Comparison of ENCODE assay signal across 1 cellular context in the genomic region with DNA sequence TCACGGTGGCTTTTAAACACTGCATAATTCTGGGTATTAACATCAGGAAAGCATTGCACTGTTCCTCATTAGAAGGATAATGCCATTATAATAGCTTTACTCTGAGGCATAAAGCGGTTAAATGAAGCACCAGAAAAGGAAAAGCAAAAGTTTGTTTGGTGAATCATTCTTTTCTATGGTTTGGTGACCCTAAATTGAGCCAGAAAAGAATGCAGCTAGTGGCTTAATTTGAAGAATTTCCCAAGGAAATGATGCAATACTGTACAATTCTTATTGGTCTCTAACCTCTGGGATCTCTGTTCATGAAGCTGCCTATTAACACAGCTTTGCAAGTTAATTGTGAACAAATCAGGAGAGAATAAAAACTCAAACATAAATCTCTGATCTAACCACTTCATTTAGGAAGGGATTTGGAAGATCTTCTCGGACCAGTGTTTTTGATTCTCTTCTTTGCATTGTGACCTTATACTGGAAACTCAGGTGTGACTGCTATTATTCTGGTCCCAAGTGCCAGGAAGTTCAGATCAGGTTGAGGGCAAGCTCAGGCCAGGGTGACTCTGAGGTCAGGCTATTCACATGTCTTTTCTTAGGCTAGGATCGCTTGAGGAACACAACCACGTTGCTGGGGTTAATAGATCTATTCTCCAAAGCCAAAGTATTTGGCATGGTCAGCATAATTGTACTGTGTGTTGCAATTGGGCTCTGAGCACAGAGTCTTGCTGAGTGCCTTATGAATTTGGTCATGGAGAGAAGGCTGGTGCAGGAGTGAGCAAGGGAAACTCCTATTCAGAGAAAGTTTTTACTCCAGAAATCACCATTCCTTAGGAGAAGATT.
A peak's percentile ranks its signal among the peaks of the same experiment; 100 is the strongest.
TF ChIP-seq lines count a peak whose summit lies in the region.

No MANE protein-coding gene starts in this region.

TF ChIP-seq in K562, 482 proteins besides CTCF, POLR2A, EP300 and RAD21 (continued from another document and continues in another):
- TF ChIP-seq, protein P1, sequence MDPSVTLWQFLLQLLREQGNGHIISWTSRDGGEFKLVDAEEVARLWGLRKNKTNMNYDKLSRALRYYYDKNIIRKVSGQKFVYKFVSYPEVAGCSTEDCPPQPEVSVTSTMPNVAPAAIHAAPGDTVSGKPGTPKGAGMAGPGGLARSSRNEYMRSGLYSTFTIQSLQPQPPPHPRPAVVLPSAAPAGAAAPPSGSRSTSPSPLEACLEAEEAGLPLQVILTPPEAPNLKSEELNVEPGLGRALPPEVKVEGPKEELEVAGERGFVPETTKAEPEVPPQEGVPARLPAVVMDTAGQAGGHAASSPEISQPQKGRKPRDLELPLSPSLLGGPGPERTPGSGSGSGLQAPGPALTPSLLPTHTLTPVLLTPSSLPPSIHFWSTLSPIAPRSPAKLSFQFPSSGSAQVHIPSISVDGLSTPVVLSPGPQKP (CRISPR knock-in tag; IDR thresholded peaks at IDR 0.05), result no peak
- no peak for TF ChIP-seq BHLHE40 (IDR thresholded peaks at IDR 0.05; ENCODE audit: low read length)
- no peak for TF ChIP-seq MYNN (IDR thresholded peaks at IDR 0.05)
- TF ChIP-seq MYNN (CRISPR knock-in tag; IDR thresholded peaks at IDR 0.05), result no peak
- TF ChIP-seq BDP1 (IDR thresholded peaks at IDR 0.05; ENCODE audit: insufficient read depth, insufficient read length), result no peak
- TF ChIP-seq, protein P2, sequence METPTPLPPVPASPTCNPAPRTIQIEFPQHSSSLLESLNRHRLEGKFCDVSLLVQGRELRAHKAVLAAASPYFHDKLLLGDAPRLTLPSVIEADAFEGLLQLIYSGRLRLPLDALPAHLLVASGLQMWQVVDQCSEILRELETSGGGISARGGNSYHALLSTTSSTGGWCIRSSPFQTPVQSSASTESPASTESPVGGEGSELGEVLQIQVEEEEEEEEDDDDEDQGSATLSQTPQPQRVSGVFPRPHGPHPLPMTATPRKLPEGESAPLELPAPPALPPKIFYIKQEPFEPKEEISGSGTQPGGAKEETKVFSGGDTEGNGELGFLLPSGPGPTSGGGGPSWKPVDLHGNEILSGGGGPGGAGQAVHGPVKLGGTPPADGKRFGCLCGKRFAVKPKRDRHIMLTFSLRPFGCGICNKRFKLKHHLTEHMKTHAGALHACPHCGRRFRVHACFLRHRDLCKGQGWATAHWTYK (CRISPR knock-in tag; IDR thresholded peaks at IDR 0.05), result 0 out of 2 replicates have a peak, but pooled peaks have one; percentile 44
- TF ChIP-seq PURB (CRISPR knock-in tag; IDR thresholded peaks at IDR 0.05; ENCODE audit: low read depth), result no peak
- TF ChIP-seq ESRRB (CRISPR knock-in tag; IDR thresholded peaks at IDR 0.05; ENCODE audit: borderline replicate concordance), result no peak
- TF ChIP-seq PHF21A (IDR thresholded peaks at IDR 0.05; ENCODE audit: borderline replicate concordance, low read depth), result no peak
- TF ChIP-seq, protein P3, sequence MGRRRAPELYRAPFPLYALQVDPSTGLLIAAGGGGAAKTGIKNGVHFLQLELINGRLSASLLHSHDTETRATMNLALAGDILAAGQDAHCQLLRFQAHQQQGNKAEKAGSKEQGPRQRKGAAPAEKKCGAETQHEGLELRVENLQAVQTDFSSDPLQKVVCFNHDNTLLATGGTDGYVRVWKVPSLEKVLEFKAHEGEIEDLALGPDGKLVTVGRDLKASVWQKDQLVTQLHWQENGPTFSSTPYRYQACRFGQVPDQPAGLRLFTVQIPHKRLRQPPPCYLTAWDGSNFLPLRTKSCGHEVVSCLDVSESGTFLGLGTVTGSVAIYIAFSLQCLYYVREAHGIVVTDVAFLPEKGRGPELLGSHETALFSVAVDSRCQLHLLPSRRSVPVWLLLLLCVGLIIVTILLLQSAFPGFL (CRISPR knock-in tag; IDR thresholded peaks at IDR 0.05), result no peak
- TF ChIP-seq XRCC3 (IDR thresholded peaks at IDR 0.05), result no peak
- no peak for TF ChIP-seq MTA2 (IDR thresholded peaks at IDR 0.05; ENCODE audit: low read depth)
- TF ChIP-seq MXI1 (IDR thresholded peaks at IDR 0.05; ENCODE audit: low read depth, low read length), result no peak
- no peak for TF ChIP-seq NEUROD1 (IDR thresholded peaks at IDR 0.05; ENCODE audit: borderline replicate concordance, low read depth, low read length, partially characterized antibody)
- TF ChIP-seq, protein P4, sequence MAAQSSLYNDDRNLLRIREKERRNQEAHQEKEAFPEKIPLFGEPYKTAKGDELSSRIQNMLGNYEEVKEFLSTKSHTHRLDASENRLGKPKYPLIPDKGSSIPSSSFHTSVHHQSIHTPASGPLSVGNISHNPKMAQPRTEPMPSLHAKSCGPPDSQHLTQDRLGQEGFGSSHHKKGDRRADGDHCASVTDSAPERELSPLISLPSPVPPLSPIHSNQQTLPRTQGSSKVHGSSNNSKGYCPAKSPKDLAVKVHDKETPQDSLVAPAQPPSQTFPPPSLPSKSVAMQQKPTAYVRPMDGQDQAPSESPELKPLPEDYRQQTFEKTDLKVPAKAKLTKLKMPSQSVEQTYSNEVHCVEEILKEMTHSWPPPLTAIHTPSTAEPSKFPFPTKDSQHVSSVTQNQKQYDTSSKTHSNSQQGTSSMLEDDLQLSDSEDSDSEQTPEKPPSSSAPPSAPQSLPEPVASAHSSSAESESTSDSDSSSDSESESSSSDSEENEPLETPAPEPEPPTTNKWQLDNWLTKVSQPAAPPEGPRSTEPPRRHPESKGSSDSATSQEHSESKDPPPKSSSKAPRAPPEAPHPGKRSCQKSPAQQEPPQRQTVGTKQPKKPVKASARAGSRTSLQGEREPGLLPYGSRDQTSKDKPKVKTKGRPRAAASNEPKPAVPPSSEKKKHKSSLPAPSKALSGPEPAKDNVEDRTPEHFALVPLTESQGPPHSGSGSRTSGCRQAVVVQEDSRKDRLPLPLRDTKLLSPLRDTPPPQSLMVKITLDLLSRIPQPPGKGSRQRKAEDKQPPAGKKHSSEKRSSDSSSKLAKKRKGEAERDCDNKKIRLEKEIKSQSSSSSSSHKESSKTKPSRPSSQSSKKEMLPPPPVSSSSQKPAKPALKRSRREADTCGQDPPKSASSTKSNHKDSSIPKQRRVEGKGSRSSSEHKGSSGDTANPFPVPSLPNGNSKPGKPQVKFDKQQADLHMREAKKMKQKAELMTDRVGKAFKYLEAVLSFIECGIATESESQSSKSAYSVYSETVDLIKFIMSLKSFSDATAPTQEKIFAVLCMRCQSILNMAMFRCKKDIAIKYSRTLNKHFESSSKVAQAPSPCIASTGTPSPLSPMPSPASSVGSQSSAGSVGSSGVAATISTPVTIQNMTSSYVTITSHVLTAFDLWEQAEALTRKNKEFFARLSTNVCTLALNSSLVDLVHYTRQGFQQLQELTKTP (IDR thresholded peaks at IDR 0.05; ENCODE audit: low read depth in 1 of 2, partially characterized antibody in 2 of 2), result no peak
- TF ChIP-seq, protein P5, sequence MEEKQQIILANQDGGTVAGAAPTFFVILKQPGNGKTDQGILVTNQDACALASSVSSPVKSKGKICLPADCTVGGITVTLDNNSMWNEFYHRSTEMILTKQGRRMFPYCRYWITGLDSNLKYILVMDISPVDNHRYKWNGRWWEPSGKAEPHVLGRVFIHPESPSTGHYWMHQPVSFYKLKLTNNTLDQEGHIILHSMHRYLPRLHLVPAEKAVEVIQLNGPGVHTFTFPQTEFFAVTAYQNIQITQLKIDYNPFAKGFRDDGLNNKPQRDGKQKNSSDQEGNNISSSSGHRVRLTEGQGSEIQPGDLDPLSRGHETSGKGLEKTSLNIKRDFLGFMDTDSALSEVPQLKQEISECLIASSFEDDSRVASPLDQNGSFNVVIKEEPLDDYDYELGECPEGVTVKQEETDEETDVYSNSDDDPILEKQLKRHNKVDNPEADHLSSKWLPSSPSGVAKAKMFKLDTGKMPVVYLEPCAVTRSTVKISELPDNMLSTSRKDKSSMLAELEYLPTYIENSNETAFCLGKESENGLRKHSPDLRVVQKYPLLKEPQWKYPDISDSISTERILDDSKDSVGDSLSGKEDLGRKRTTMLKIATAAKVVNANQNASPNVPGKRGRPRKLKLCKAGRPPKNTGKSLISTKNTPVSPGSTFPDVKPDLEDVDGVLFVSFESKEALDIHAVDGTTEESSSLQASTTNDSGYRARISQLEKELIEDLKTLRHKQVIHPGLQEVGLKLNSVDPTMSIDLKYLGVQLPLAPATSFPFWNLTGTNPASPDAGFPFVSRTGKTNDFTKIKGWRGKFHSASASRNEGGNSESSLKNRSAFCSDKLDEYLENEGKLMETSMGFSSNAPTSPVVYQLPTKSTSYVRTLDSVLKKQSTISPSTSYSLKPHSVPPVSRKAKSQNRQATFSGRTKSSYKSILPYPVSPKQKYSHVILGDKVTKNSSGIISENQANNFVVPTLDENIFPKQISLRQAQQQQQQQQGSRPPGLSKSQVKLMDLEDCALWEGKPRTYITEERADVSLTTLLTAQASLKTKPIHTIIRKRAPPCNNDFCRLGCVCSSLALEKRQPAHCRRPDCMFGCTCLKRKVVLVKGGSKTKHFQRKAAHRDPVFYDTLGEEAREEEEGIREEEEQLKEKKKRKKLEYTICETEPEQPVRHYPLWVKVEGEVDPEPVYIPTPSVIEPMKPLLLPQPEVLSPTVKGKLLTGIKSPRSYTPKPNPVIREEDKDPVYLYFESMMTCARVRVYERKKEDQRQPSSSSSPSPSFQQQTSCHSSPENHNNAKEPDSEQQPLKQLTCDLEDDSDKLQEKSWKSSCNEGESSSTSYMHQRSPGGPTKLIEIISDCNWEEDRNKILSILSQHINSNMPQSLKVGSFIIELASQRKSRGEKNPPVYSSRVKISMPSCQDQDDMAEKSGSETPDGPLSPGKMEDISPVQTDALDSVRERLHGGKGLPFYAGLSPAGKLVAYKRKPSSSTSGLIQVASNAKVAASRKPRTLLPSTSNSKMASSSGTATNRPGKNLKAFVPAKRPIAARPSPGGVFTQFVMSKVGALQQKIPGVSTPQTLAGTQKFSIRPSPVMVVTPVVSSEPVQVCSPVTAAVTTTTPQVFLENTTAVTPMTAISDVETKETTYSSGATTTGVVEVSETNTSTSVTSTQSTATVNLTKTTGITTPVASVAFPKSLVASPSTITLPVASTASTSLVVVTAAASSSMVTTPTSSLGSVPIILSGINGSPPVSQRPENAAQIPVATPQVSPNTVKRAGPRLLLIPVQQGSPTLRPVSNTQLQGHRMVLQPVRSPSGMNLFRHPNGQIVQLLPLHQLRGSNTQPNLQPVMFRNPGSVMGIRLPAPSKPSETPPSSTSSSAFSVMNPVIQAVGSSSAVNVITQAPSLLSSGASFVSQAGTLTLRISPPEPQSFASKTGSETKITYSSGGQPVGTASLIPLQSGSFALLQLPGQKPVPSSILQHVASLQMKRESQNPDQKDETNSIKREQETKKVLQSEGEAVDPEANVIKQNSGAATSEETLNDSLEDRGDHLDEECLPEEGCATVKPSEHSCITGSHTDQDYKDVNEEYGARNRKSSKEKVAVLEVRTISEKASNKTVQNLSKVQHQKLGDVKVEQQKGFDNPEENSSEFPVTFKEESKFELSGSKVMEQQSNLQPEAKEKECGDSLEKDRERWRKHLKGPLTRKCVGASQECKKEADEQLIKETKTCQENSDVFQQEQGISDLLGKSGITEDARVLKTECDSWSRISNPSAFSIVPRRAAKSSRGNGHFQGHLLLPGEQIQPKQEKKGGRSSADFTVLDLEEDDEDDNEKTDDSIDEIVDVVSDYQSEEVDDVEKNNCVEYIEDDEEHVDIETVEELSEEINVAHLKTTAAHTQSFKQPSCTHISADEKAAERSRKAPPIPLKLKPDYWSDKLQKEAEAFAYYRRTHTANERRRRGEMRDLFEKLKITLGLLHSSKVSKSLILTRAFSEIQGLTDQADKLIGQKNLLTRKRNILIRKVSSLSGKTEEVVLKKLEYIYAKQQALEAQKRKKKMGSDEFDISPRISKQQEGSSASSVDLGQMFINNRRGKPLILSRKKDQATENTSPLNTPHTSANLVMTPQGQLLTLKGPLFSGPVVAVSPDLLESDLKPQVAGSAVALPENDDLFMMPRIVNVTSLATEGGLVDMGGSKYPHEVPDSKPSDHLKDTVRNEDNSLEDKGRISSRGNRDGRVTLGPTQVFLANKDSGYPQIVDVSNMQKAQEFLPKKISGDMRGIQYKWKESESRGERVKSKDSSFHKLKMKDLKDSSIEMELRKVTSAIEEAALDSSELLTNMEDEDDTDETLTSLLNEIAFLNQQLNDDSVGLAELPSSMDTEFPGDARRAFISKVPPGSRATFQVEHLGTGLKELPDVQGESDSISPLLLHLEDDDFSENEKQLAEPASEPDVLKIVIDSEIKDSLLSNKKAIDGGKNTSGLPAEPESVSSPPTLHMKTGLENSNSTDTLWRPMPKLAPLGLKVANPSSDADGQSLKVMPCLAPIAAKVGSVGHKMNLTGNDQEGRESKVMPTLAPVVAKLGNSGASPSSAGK (IDR thresholded peaks at IDR 0.05), result peak; percentile 23; the same call in 1 of the 2 replicates
- no peak for TF ChIP-seq ZBED1 (IDR thresholded peaks at IDR 0.05)
- TF ChIP-seq, protein P6, sequence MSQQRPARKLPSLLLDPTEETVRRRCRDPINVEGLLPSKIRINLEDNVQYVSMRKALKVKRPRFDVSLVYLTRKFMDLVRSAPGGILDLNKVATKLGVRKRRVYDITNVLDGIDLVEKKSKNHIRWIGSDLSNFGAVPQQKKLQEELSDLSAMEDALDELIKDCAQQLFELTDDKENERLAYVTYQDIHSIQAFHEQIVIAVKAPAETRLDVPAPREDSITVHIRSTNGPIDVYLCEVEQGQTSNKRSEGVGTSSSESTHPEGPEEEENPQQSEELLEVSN (IDR thresholded peaks at IDR 0.05; ENCODE audit: borderline replicate concordance in 1 of 2, extremely low read depth in 1 of 2, insufficient read depth in 1 of 2, insufficient read length in 1 of 2, low read depth in 1 of 2, low read length in 1 of 2, poor library complexity in 1 of 2, severe bottlenecking in 1 of 2), result no peak
- TF ChIP-seq HMG20A (CRISPR knock-in tag; conservative IDR thresholded peaks at IDR 0.05), result no peak
- no peak for TF ChIP-seq POLR2G (IDR thresholded peaks at IDR 0.05; ENCODE audit: low read depth, low read length)
- TF ChIP-seq, protein P7, sequence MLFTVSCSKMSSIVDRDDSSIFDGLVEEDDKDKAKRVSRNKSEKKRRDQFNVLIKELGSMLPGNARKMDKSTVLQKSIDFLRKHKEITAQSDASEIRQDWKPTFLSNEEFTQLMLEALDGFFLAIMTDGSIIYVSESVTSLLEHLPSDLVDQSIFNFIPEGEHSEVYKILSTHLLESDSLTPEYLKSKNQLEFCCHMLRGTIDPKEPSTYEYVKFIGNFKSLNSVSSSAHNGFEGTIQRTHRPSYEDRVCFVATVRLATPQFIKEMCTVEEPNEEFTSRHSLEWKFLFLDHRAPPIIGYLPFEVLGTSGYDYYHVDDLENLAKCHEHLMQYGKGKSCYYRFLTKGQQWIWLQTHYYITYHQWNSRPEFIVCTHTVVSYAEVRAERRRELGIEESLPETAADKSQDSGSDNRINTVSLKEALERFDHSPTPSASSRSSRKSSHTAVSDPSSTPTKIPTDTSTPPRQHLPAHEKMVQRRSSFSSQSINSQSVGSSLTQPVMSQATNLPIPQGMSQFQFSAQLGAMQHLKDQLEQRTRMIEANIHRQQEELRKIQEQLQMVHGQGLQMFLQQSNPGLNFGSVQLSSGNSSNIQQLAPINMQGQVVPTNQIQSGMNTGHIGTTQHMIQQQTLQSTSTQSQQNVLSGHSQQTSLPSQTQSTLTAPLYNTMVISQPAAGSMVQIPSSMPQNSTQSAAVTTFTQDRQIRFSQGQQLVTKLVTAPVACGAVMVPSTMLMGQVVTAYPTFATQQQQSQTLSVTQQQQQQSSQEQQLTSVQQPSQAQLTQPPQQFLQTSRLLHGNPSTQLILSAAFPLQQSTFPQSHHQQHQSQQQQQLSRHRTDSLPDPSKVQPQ (CRISPR knock-in tag; IDR thresholded peaks at IDR 0.05; ENCODE audit: borderline replicate concordance), result no peak
- TF ChIP-seq YY1 (IDR thresholded peaks at IDR 0.05; ENCODE audit: borderline replicate concordance in 1 of 3, control insufficient read depth in 1 of 3, extremely low read depth in 1 of 3, insufficient read depth in 3 of 3, insufficient read length in 1 of 3, insufficient replicate concordance in 2 of 3, low read depth in 1 of 3, low read length in 2 of 3), result no peak
